In genomic region chr12:103964805-103965204, GRCh38 we compare ENCODE assay signal across 8 cellular contexts. TPM values are rescaled to one million over a fixed set of nuclear protein-coding genes. Genes with fewer than 3 reads are reported as not detected.
A peak's percentile ranks its signal among the peaks of the same experiment; 100 is the strongest.
DNase-seq lines count a peak whose midpoint lies in the region; ATAC-seq, FAIRE-seq and TF ChIP-seq lines count a peak whose summit lies in the region.

No MANE protein-coding gene starts in this region.

- no peaks in the 10 kb centered on the region for H3K9me3 ChIP-seq in astrocyte (ENCODE audit: insufficient read depth, low read depth, low read length)
- no peaks in the 10 kb centered on the region for H3K9me3 ChIP-seq in left lung
- H3K9me3 ChIP-seq in suprapubic skin: no peaks in the 10 kb centered on the region

- TF ChIP-seq CTCF in astrocyte (IDR thresholded peaks at IDR 0.05; ENCODE audit: insufficient read depth, low read depth, low read length) (no peak), left lung (IDR thresholded peaks at IDR 0.05) (no peak), suprapubic skin (IDR thresholded peaks at IDR 0.05) (no peak)

- H2AFZ ChIP-seq in astrocyte (ENCODE audit: low read depth, low read length): peak overlapping the region; percentile 76

- H3K27ac ChIP-seq in astrocyte (ENCODE audit: low read depth, low read length) (peak overlapping the region; percentile 92), left lung (peak overlapping the region; percentile 96 to 97), suprapubic skin (peak overlapping the region; percentile 96)

- H3K4me3 ChIP-seq in astrocyte (ENCODE audit: insufficient read depth, low read depth, low read length) (peak overlapping the region; percentile 92), left lung (peak overlapping the region; percentile 86 to 96), suprapubic skin (peak overlapping the region; percentile 81)

- H3K9ac ChIP-seq in astrocyte (ENCODE audit: low read length): peak overlapping the region; percentile 97

- H4K20me1 ChIP-seq in astrocyte (ENCODE audit: insufficient read depth, low read length): peaks cover 21% of the 10 kb centered on the region

- no peaks in the 10 kb centered on the region for H3K9me3 Mint-ChIP-seq in T-helper 1 cell treated with Interleukin-12 subunit alpha and Interleukin-12 subunit beta and Interleukin-4 antibody, amounts not matched to agents 30 μg/mL and 1 μg/mL, for 36 hours
- no peaks in the 10 kb centered on the region for H3K9me3 Mint-ChIP-seq in astrocyte (ENCODE audit: unreplicated experiment)

- no peak for TF ChIP-seq EP300 in suprapubic skin (IDR thresholded peaks at IDR 0.05)

- DNase-seq in T-helper 1 cell: no peak
- DNase-seq in astrocyte (ENCODE audit: low read depth): no peak
- DNase-seq in left lung: no peak
- no peak for DNase-seq in suprapubic skin (ENCODE audit: low spot score in 2 of 2)
- DNase-seq in islet precursor cell: no peak
- DNase-seq in NCI-H748 (lab: John Stamatoyannopoulos, UW; ENCODE audit: unreplicated experiment): no peak
- DNase-seq in activated CD4-positive, CD25-positive, alpha-beta regulatory T cell treated with anti-CD3 and anti-CD28 coated beads, Interleukin-2, amount 50 U/mL, for 72 hours: no peak

- intact Hi-C loops in left lung (cut with DNase I): no loop called here

- H3K27ac Mint-ChIP-seq in T-helper 1 cell treated with Interleukin-12 subunit alpha and Interleukin-12 subunit beta and Interleukin-4 antibody, amounts not matched to agents 30 μg/mL and 1 μg/mL, for 36 hours: peak overlapping the region; percentile 98
- H3K27ac Mint-ChIP-seq in astrocyte (ENCODE audit: unreplicated experiment): peak overlapping the region; percentile 94

- peaks cover 45% of the 10 kb centered on the region for H3K4me1 Mint-ChIP-seq in T-helper 1 cell treated with Interleukin-12 subunit alpha and Interleukin-12 subunit beta and Interleukin-4 antibody, amounts not matched to agents 30 μg/mL and 1 μg/mL, for 36 hours (ENCODE audit: low read depth)
- peaks cover 17% of the 10 kb centered on the region for H3K4me1 Mint-ChIP-seq in astrocyte (ENCODE audit: low read depth, unreplicated experiment)

- H3K36me3 ChIP-seq in astrocyte (ENCODE audit: insufficient read depth, low read length) (no peaks in the 10 kb centered on the region), left lung (no peaks in the 10 kb centered on the region), suprapubic skin (no peaks in the 10 kb centered on the region)

- peak overlapping the region; percentile 87 for H3K4me2 ChIP-seq in astrocyte (ENCODE audit: low read length)

- H3K4me3 Mint-ChIP-seq in T-helper 1 cell treated with Interleukin-12 subunit alpha and Interleukin-12 subunit beta and Interleukin-4 antibody, amounts not matched to agents 30 μg/mL and 1 μg/mL, for 36 hours: peak overlapping the region; percentile 98
- H3K4me3 Mint-ChIP-seq in astrocyte (ENCODE audit: unreplicated experiment): peak overlapping the region; percentile 97

- no peak for FAIRE-seq in astrocyte (lab: Jason Lieb, UNC)

- H3K36me3 Mint-ChIP-seq in T-helper 1 cell treated with Interleukin-12 subunit alpha and Interleukin-12 subunit beta and Interleukin-4 antibody, amounts not matched to agents 30 μg/mL and 1 μg/mL, for 36 hours (ENCODE audit: low read depth): peaks cover 14% of the 10 kb centered on the region
- no peaks in the 10 kb centered on the region for H3K36me3 Mint-ChIP-seq in astrocyte (ENCODE audit: low read depth, unreplicated experiment)

- no peaks in the 10 kb centered on the region for H3K27me3 Mint-ChIP-seq in T-helper 1 cell treated with Interleukin-12 subunit alpha and Interleukin-12 subunit beta and Interleukin-4 antibody, amounts not matched to agents 30 μg/mL and 1 μg/mL, for 36 hours (ENCODE audit: low read depth)
- H3K27me3 Mint-ChIP-seq in astrocyte (ENCODE audit: low read depth, unreplicated experiment): no peaks in the 10 kb centered on the region

- 21% methylated on average over 3 of the region's 3 CpGs for WGBS in suprapubic skin

- H3K4me1 ChIP-seq in astrocyte (ENCODE audit: insufficient read depth, low read length) (peaks cover 28% of the 10 kb centered on the region), left lung (peaks cover 8 to 53% of the 10 kb centered on the region in 2 donors), suprapubic skin (peaks cover 46% of the 10 kb centered on the region)

- no peak for TF ChIP-seq POLR2A in suprapubic skin (IDR thresholded peaks at IDR 0.05)

- no peak for ATAC-seq in left lung

- H3K27me3 ChIP-seq in astrocyte (ENCODE audit: insufficient read depth, low read length): no peaks in the 10 kb centered on the region
- H3K27me3 ChIP-seq in left lung: no peaks in the 10 kb centered on the region
- H3K27me3 ChIP-seq in suprapubic skin: no peaks in the 10 kb centered on the region

- H3K79me2 ChIP-seq in astrocyte (ENCODE audit: insufficient read depth, low read length): peaks cover 68% of the 10 kb centered on the region

RNA-seq across cellular contexts. Expression of gene TDG, which starts 0.9 kb away (rescaled TPM):
- total RNA-seq in astrocyte (49.7 and 55.6 TPM in 2 replicates), left lung (10 to 100 TPM; 20.5 to 21.0 TPM), suprapubic skin (10 to 100 TPM; 23.4 to 42.2 (median 24.2) TPM)

RNA-seq across cellular contexts. Expression of gene HSP90B1, which starts 34.6 kb away (rescaled TPM):
- total RNA-seq in astrocyte (1,238 and 1,270 TPM in 2 replicates), left lung (1,000 to 10,000 TPM in 1 of 2 donors, 100 to 1,000 TPM in 1; 751 to 1,097 TPM), suprapubic skin (100 to 1,000 TPM; 138 to 156 (median 141) TPM)
